In genomic region chr7:128091106-128091505, GRCh38 we compare ENCODE assay signal across 18 cellular contexts. TPM values are rescaled to one million over a fixed set of nuclear protein-coding genes. Genes with fewer than 3 reads are reported as not detected.
A peak's percentile ranks its signal among the peaks of the same experiment; 100 is the strongest.
DNase-seq lines count a peak whose midpoint lies in the region; ATAC-seq and TF ChIP-seq lines count a peak whose summit lies in the region.
"Had no signal": no experiment of that assay in that cellular context is flagged by ENCODE, and none has a peak within 500 bp of the region (broad histone marks: within the 10 kb centered on the region; RNA-seq: fewer than 3 reads in every experiment).

No MANE protein-coding gene starts in this region.

- peaks cover 89% of the 10 kb centered on the region for H3K36me3 ChIP-seq in adipocyte (ENCODE audit: control insufficient read depth, insufficient read depth, low read length, severe bottlenecking)
- peaks cover 0 to 100% (median 20%) of the 10 kb centered on the region in 3 donors for H3K36me3 ChIP-seq in esophagus squamous epithelium

- H3K27me3 ChIP-seq in adipocyte (replicated peaks; ENCODE audit: control insufficient read depth, insufficient read depth, low read length) (no peaks in the 10 kb centered on the region), esophagus squamous epithelium (no peaks in the 10 kb centered on the region)
- H3K27me3 ChIP-seq: BE2C, SJCRH30 had no signal

- intact Hi-C loops in esophagus squamous epithelium (cut with DNase I) = no loop called here

- H3K9ac ChIP-seq in adipocyte (ENCODE audit: low read length) = no peak overlapping the region

- TF ChIP-seq POLR2A in esophagus squamous epithelium (IDR thresholded peaks at IDR 0.05) = no peak

- H3K4me1 ChIP-seq in adipocyte (ENCODE audit: control insufficient read depth, insufficient read depth, low read length) (no peaks in the 10 kb centered on the region), esophagus squamous epithelium (no peaks in the 10 kb centered on the region)
- H3K4me1 ChIP-seq: SJCRH30 had no signal

- DNase-seq in AG08395 (ENCODE audit: low spot score) (peak; percentile 17), EH (ENCODE audit: low read depth) (peak; percentile 53), adipocyte (ENCODE audit: low read depth) (peak; percentile 9), left lobe of liver (ENCODE audit: low spot score) (peak; percentile 64), NCI-H1105 (lab: John Stamatoyannopoulos, UW) (no peak), esophagus squamous epithelium (lab: John Stamatoyannopoulos, UW) (no peak)
- DNase-seq: BE2C; CD4-positive, alpha-beta T cell; DMS53; Kasumi-1; NCI-H187; NCI-H446 treated with DMSO at 0.1 percent for 48 hours; NK-92 treated with Interleukin-12 subunit alpha and Interleukin-12 subunit beta, amount 100 ng/mL, for 24 hours; OCI-M1; SJCRH30 had no signal

- ATAC-seq in left lobe of liver (peak; percentile 51), GM21390 (IDR thresholded peaks at IDR 0.05; ENCODE audit: unreplicated experiment) (no peak)

- 54 to 74% methylated on average over 3 of the region's 3 CpGs for WGBS in esophagus squamous epithelium, 2 donors

- H3K9me3 ChIP-seq in adipocyte (ENCODE audit: control insufficient read depth, low read length) (no peaks in the 10 kb centered on the region), esophagus squamous epithelium (no peaks in the 10 kb centered on the region)
- H3K9me3 ChIP-seq: BE2C, SJCRH30 had no signal

- H3K27ac ChIP-seq in esophagus squamous epithelium = no peak overlapping the region
- H3K27ac ChIP-seq: RWPE1, SJCRH30 had no signal

- H3K4me3 ChIP-seq in adipocyte (ENCODE audit: low read length) = no peak overlapping the region
- H3K4me3 ChIP-seq in esophagus squamous epithelium = no peak overlapping the region
- H3K4me3 ChIP-seq: SJCRH30 had no signal

- TF ChIP-seq CTCF in esophagus squamous epithelium (IDR thresholded peaks at IDR 0.05) = no peak

RNA-seq across cellular contexts. Expression of gene LRRC4, which starts 59.9 kb away (rescaled TPM):
- total RNA-seq in left lobe of liver (2.8 TPM), esophagus squamous epithelium (10 to 100 TPM in 1 of 4 donors, 1 to 10 TPM in 3; 2.9 to 11.1 (median 6.5) TPM)
- total RNA-seq: HT-29 had no signal

Comparison
In these comparisons a context has a peak if more than half of its experiments do, and no peak if none do; other contexts are left out.
1. DNase-seq: peak in AG08395 (single experiment), EH (single experiment), adipocyte (single experiment) and left lobe of liver (single experiment); none in NCI-H1105 (single experiment) and esophagus squamous epithelium (single experiment).